In genomic region chr22:38240734-38241252, GRCh38 we compare ENCODE assay signal across 9 cellular contexts. TPM values are rescaled to one million over a fixed set of nuclear protein-coding genes. Genes with fewer than 3 reads are reported as not detected.
DNase-seq lines count a peak whose midpoint lies in the region; ATAC-seq and TF ChIP-seq lines count a peak whose summit lies in the region.
"Had no signal": no experiment of that assay in that cellular context is flagged by ENCODE, and none has a peak within 500 bp of the region (broad histone marks: within the 10 kb centered on the region; RNA-seq: fewer than 3 reads in every experiment).

No MANE protein-coding gene starts in this region.

- no peak for TF ChIP-seq POLR2A in thyroid gland (IDR thresholded peaks at IDR 0.05)

- H3K27me3 Mint-ChIP-seq in activated CD4-positive, alpha-beta T cell treated with anti-CD3 and anti-CD28 coated beads, Interleukin-2, amount 10 ng/mL, durations not matched to agents 7 days and 5 days, result no peaks in the 10 kb centered on the region
- H3K27me3 Mint-ChIP-seq: memory B cell had no signal

- peaks cover 8% of the 10 kb centered on the region for H3K36me3 Mint-ChIP-seq in activated CD4-positive, alpha-beta T cell treated with anti-CD3 and anti-CD28 coated beads, Interleukin-2, amount 10 ng/mL, durations not matched to agents 7 days and 5 days (ENCODE audit: low read depth)

- WGBS in thyroid gland, 2 donors, result 80 to 89% methylated on average over 6 of the region's 6 CpGs

- TF ChIP-seq CTCF in ascending aorta (IDR thresholded peaks at IDR 0.05) (no peak), thyroid gland (IDR thresholded peaks at IDR 0.05) (no peak), WERI-Rb-1 (IDR thresholded peaks at IDR 0.05; ENCODE audit: low read depth, low read length) (no peak)

- H3K4me1 ChIP-seq in ascending aorta, result peaks cover 10 to 38% of the 10 kb centered on the region in 2 donors
- peaks cover 37 to 64% of the 10 kb centered on the region in 2 donors for H3K4me1 ChIP-seq in thyroid gland

- intact Hi-C loops in ascending aorta (cut with DNase I) (no loop called here), thyroid gland (cut with DNase I) (no loop called here), sciatic nerve (cut with DNase I) (loop anchor here (10.0 kb wide), 1 partner anchor 74 kb away; the partner anchor contains the start of gene CSNK1E)

- CTCF ChIA-PET in activated CD4-positive, alpha-beta T cell treated with anti-CD3 and anti-CD28 coated beads, Interleukin-2, amount 10 ng/mL, durations not matched to agents 7 days and 5 days (lab: Charles Lee), result no interaction called here

- POLR2A ChIA-PET in activated CD4-positive, alpha-beta T cell treated with anti-CD3 and anti-CD28 coated beads, Interleukin-2, amount 10 ng/mL, durations not matched to agents 7 days and 5 days (lab: Charles Lee), result interaction anchor here (0.5 kb wide), 1 partner anchor 14 kb away, joined by 3 read pairs; no protein-coding TSS in a partner anchor

- H3K4me3 ChIP-seq in ascending aorta (no peak overlapping the region), thyroid gland (replicated peaks in 1 of 3) (no peak overlapping the region), WERI-Rb-1 (ENCODE audit: low read depth, low read length) (no peak overlapping the region)

- H3K9me3 ChIP-seq in ascending aorta (no peaks in the 10 kb centered on the region), thyroid gland (no peaks in the 10 kb centered on the region), WERI-Rb-1 (ENCODE audit: severe bottlenecking) (no peaks in the 10 kb centered on the region)

- H3K27ac Mint-ChIP-seq in activated CD4-positive, alpha-beta T cell treated with anti-CD3 and anti-CD28 coated beads, Interleukin-2, amount 10 ng/mL, durations not matched to agents 7 days and 5 days, result no peak overlapping the region
- H3K27ac Mint-ChIP-seq: memory B cell had no signal

- ATAC-seq in sciatic nerve, result no peak

- H3K27ac ChIP-seq in ascending aorta (peak overlapping the region; percentile 57 to 81), thyroid gland (peak overlapping the region in 1 of 3 donors; percentile 72), WERI-Rb-1 (no peak overlapping the region; the same call in 1 of the 2 replicates)

- DNase-seq in NCI-H82 (lab: John Stamatoyannopoulos, UW) (peak; percentile 45), NCI-H82 treated with DMSO at 0.1 percent for 48 hours (lab: John Stamatoyannopoulos, UW; ENCODE audit: unreplicated experiment) (no peak), ascending aorta (ENCODE audit: low spot score in 2 of 2) (no peak), iPS-NIHi7 (ENCODE audit: extremely low spot score) (peak; percentile 89), thyroid gland (peak; percentile 31 to 59), sciatic nerve (ENCODE audit: low spot score) (no peak), WERI-Rb-1 (no peak)
- no peak for DNase-seq in activated CD4-positive, alpha-beta T cell treated with anti-CD3 and anti-CD28 coated beads, Interleukin-2, amount 10 ng/mL, durations not matched to agents 7 days and 5 days

- no peaks in the 10 kb centered on the region for H3K9me3 Mint-ChIP-seq in activated CD4-positive, alpha-beta T cell treated with anti-CD3 and anti-CD28 coated beads, Interleukin-2, amount 10 ng/mL, durations not matched to agents 7 days and 5 days
- H3K9me3 Mint-ChIP-seq: memory B cell had no signal

- H3K27me3 ChIP-seq in ascending aorta (no peaks in the 10 kb centered on the region), thyroid gland (no peaks in the 10 kb centered on the region), WERI-Rb-1 (ENCODE audit: insufficient read depth, low read depth, severe bottlenecking) (no peaks in the 10 kb centered on the region)

- H3K4me1 Mint-ChIP-seq in activated CD4-positive, alpha-beta T cell treated with anti-CD3 and anti-CD28 coated beads, Interleukin-2, amount 10 ng/mL, durations not matched to agents 7 days and 5 days, result no peaks in the 10 kb centered on the region
- H3K4me1 Mint-ChIP-seq: memory B cell had no signal

- H3K4me3 Mint-ChIP-seq in activated CD4-positive, alpha-beta T cell treated with anti-CD3 and anti-CD28 coated beads, Interleukin-2, amount 10 ng/mL, durations not matched to agents 7 days and 5 days, result no peak overlapping the region
- H3K4me3 Mint-ChIP-seq: memory B cell had no signal

- H3K36me3 ChIP-seq in ascending aorta (peaks cover 32 to 47% of the 10 kb centered on the region in 2 donors), thyroid gland (peaks cover 17 to 22% of the 10 kb centered on the region in 2 donors), WERI-Rb-1 (peaks cover 14% of the 10 kb centered on the region)

RNA-seq across cellular contexts. Expression of gene TMEM184B, which starts 32.0 kb away (rescaled TPM):
- 118 TPM for total RNA-seq in ascending aorta
- total RNA-seq in thyroid gland, result 10 to 100 TPM; 42.9 to 92.2 (median 74.5) TPM
- total RNA-seq in sciatic nerve, result 72.7 TPM
- 10 to 100 TPM; 33.8 to 34.5 TPM for total RNA-seq in activated CD4-positive, alpha-beta T cell treated with anti-CD3 and anti-CD28 coated beads, Interleukin-2, amount 10 ng/mL, durations not matched to agents 7 days and 5 days

RNA-seq across cellular contexts. Expression of gene MAFF, which starts 39.0 kb away (rescaled TPM):
- total RNA-seq in ascending aorta, result 183 TPM
- 100 to 1,000 TPM in 1 of 4 donors, 10 to 100 TPM in 3; 13.1 to 111 (median 24.6) TPM for total RNA-seq in thyroid gland
- total RNA-seq in sciatic nerve, result 67.6 TPM
- 1 to 10 TPM; 4.7 to 5.0 TPM for total RNA-seq in activated CD4-positive, alpha-beta T cell treated with anti-CD3 and anti-CD28 coated beads, Interleukin-2, amount 10 ng/mL, durations not matched to agents 7 days and 5 days

RNA-seq across cellular contexts. Expression of gene PLA2G6, which starts 59.2 kb away (rescaled TPM):
- total RNA-seq in ascending aorta (79.5 TPM), thyroid gland (100 to 1,000 TPM; 106 to 122 (median 112) TPM), sciatic nerve (53.7 TPM)
- 10 to 100 TPM; 65.0 to 72.0 TPM for total RNA-seq in activated CD4-positive, alpha-beta T cell treated with anti-CD3 and anti-CD28 coated beads, Interleukin-2, amount 10 ng/mL, durations not matched to agents 7 days and 5 days

Comparison
In these comparisons a context has a peak if more than half of its experiments do, and no peak if none do; other contexts are left out.
1. DNase-seq: peak in NCI-H82 (single experiment), iPS-NIHi7 (single experiment) and thyroid gland (2 of 2); none in NCI-H82 treated with DMSO at 0.1 percent for 48 hours (single experiment), ascending aorta (0 of 2), sciatic nerve (single experiment), activated CD4-positive, alpha-beta T cell treated with anti-CD3 and anti-CD28 coated beads, Interleukin-2, amount 10 ng/mL, durations not matched to agents 7 days and 5 days (single experiment) and WERI-Rb-1 (single experiment).